Comparison of ENCODE assay signal across 14 cellular contexts in genomic region chr1:157995575-157996169, GRCh38. TPM values are rescaled to one million over a fixed set of nuclear protein-coding genes. Genes with fewer than 3 reads are reported as not detected.
A peak's percentile ranks its signal among the peaks of the same experiment; 100 is the strongest.
DNase-seq lines count a peak whose midpoint lies in the region; ATAC-seq and TF ChIP-seq lines count a peak whose summit lies in the region.
"Had no signal": no experiment of that assay in that cellular context is flagged by ENCODE, and none has a peak within 500 bp of the region (broad histone marks: within the 10 kb centered on the region; RNA-seq: fewer than 3 reads in every experiment).

No MANE protein-coding gene starts in this region.

- peak overlapping the region in 2 of 11 experiments; percentile 16 to 21; a peak in 1 of 22 replicates for H3K27ac ChIP-seq in BLaER1 treated with 17β-estradiol and CSF1 and Interleukin-3, amounts not matched to agents 10 nM and 100 nM
- H3K27ac ChIP-seq in gastroesophageal sphincter (peak overlapping the region; percentile 84 to 94 (median 93)), gastrocnemius medialis (peak overlapping the region; percentile 76 to 84 (median 82))
- H3K27ac ChIP-seq: SJCRH30 had no signal

- H3K36me3 Mint-ChIP-seq in activated naive CD8-positive, alpha-beta T cell treated with anti-CD3 and anti-CD28 coated beads for 36 hours = peaks cover 1% of the 10 kb centered on the region
- H3K36me3 Mint-ChIP-seq: activated naive CD8-positive, alpha-beta T cell treated with anti-CD3 and anti-CD28 coated beads, Interleukin-2, amount 10 ng/mL, durations not matched to agents 7 days and 5 days; naive B cell had no signal

- no peaks in the 10 kb centered on the region for H3K36me3 ChIP-seq in BLaER1 treated with 17β-estradiol and CSF1 and Interleukin-3, amounts not matched to agents 10 nM and 100 nM
- H3K36me3 ChIP-seq in adipocyte (ENCODE audit: control insufficient read depth, insufficient read depth, low read length, severe bottlenecking) = peaks cover 10% of the 10 kb centered on the region
- no peaks in the 10 kb centered on the region for H3K36me3 ChIP-seq in gastroesophageal sphincter
- H3K36me3 ChIP-seq in gastrocnemius medialis = no peaks in the 10 kb centered on the region

- ATAC-seq in gastroesophageal sphincter = no peak
- no peak for ATAC-seq in gastrocnemius medialis

- no peaks in the 10 kb centered on the region for H3K27me3 ChIP-seq in BLaER1 treated with 17β-estradiol and CSF1 and Interleukin-3, amounts not matched to agents 10 nM and 100 nM
- no peaks in the 10 kb centered on the region for H3K27me3 ChIP-seq in adipocyte (replicated peaks; ENCODE audit: control insufficient read depth, insufficient read depth, low read length)
- H3K27me3 ChIP-seq in gastroesophageal sphincter = no peaks in the 10 kb centered on the region
- peaks cover 8 to 17% (median 16%) of the 10 kb centered on the region in 3 donors for H3K27me3 ChIP-seq in gastrocnemius medialis
- H3K27me3 ChIP-seq: SJCRH30 had no signal

- peak overlapping the region; percentile 18 to 94 (median 90); a peak in 18 of 22 replicates for H3K4me2 ChIP-seq in BLaER1 treated with 17β-estradiol and CSF1 and Interleukin-3, amounts not matched to agents 10 nM and 100 nM

- H3K27me3 Mint-ChIP-seq in activated naive CD8-positive, alpha-beta T cell treated with anti-CD3 and anti-CD28 coated beads for 36 hours = peaks cover 42% of the 10 kb centered on the region

- DNase-seq in adipocyte (ENCODE audit: low read depth) (peak; percentile 31), gastrocnemius medialis (no peak), NAMALWA (ENCODE audit: low spot score) (no peak), erythroblast (lab: John Stamatoyannopoulos, UW) (no peak), C1 segment of cervical spinal cord (lab: John Stamatoyannopoulos, UW) (no peak)
- DNase-seq in activated naive CD8-positive, alpha-beta T cell treated with anti-CD3 and anti-CD28 coated beads for 36 hours = no peak
- DNase-seq: activated CD4-positive, alpha-beta T cell treated with anti-CD3 and anti-CD28 coated beads, Interleukin-2, amount 50 U/mL, for 1 hour; activated naive CD8-positive, alpha-beta T cell treated with anti-CD3 and anti-CD28 coated beads, Interleukin-2, amount 10 ng/mL, durations not matched to agents 7 days and 5 days; head of caudate nucleus; naive B cell; SJCRH30 had no signal

- no peak overlapping the region for H3K4me3 Mint-ChIP-seq in activated naive CD8-positive, alpha-beta T cell treated with anti-CD3 and anti-CD28 coated beads for 36 hours
- H3K4me3 Mint-ChIP-seq: activated naive CD8-positive, alpha-beta T cell treated with anti-CD3 and anti-CD28 coated beads, Interleukin-2, amount 10 ng/mL, durations not matched to agents 7 days and 5 days had no signal

- H3K9ac ChIP-seq in BLaER1 treated with 17β-estradiol and CSF1 and Interleukin-3, amounts not matched to agents 10 nM and 100 nM = peak overlapping the region in 3 of 11 experiments; percentile 8 to 93 (median 93); a peak in 3 of 22 replicates
- H3K9ac ChIP-seq in adipocyte (ENCODE audit: low read length) = peak overlapping the region; percentile 99

- H4K20me1 ChIP-seq in BLaER1 treated with 17β-estradiol and CSF1 and Interleukin-3, amounts not matched to agents 10 nM and 100 nM = peaks cover 22 to 60% (median 45%) of the 10 kb centered on the region in 11 experiments; a peak in 19 of 22 replicates

- WGBS in gastroesophageal sphincter (ENCODE audit: low coverage in 1 of 2), 2 donors = 28% methylated on average over 3 of the region's 3 CpGs; no CpG with 5 or more reads in 1 of the 2 donors

- TF ChIP-seq POLR2A in gastroesophageal sphincter (IDR thresholded peaks at IDR 0.05) (no peak), gastrocnemius medialis (IDR thresholded peaks at IDR 0.05) (no peak), erythroblast (IDR thresholded peaks at IDR 0.05; ENCODE audit: low read length) (no peak)

- TF ChIP-seq CTCF in gastroesophageal sphincter (IDR thresholded peaks at IDR 0.05) (no peak), gastrocnemius medialis (IDR thresholded peaks at IDR 0.05 in 4 of 5, conservative IDR thresholded peaks at IDR 0.05 in 1 of 5) (no peak)

- no peaks in the 10 kb centered on the region for H3K9me3 ChIP-seq in BLaER1 treated with 17β-estradiol and CSF1 and Interleukin-3, amounts not matched to agents 10 nM and 100 nM (replicated peaks in 1 of 11)
- no peaks in the 10 kb centered on the region for H3K9me3 ChIP-seq in adipocyte (ENCODE audit: control insufficient read depth, low read length)
- H3K9me3 ChIP-seq in gastroesophageal sphincter = no peaks in the 10 kb centered on the region
- no peaks in the 10 kb centered on the region for H3K9me3 ChIP-seq in gastrocnemius medialis
- H3K9me3 ChIP-seq: SJCRH30 had no signal

- peaks cover 6% of the 10 kb centered on the region for H3K4me1 Mint-ChIP-seq in activated naive CD8-positive, alpha-beta T cell treated with anti-CD3 and anti-CD28 coated beads for 36 hours

- no peak for TF ChIP-seq EP300 in gastroesophageal sphincter (IDR thresholded peaks at IDR 0.05)

- intact Hi-C loops in gastrocnemius medialis (cut with DNase I; ENCODE audit: low total_unique reads) = no loop called here

- peaks cover 19 to 38% (median 26%) of the 10 kb centered on the region in 10 experiments for H3K4me1 ChIP-seq in BLaER1 treated with 17β-estradiol and CSF1 and Interleukin-3, amounts not matched to agents 10 nM and 100 nM
- peaks cover 43% of the 10 kb centered on the region for H3K4me1 ChIP-seq in adipocyte (ENCODE audit: control insufficient read depth, insufficient read depth, low read length)
- peaks cover 0 to 84% (median 39%) of the 10 kb centered on the region in 3 donors for H3K4me1 ChIP-seq in gastroesophageal sphincter
- H3K4me1 ChIP-seq in gastrocnemius medialis = peaks cover 0 to 5% of the 10 kb centered on the region in 2 donors

- peak overlapping the region in 3 of 10 experiments; percentile 17 to 88 (median 84); a peak in 3 of 20 replicates for H3K4me3 ChIP-seq in BLaER1 treated with 17β-estradiol and CSF1 and Interleukin-3, amounts not matched to agents 10 nM and 100 nM
- H3K4me3 ChIP-seq in adipocyte (ENCODE audit: low read length) (peak overlapping the region; percentile 97), gastroesophageal sphincter (peak overlapping the region in 1 of 2 donors; percentile 98), gastrocnemius medialis (peak overlapping the region in 2 of 4 donors; percentile 62 to 69)

- H3K27ac Mint-ChIP-seq in activated naive CD8-positive, alpha-beta T cell treated with anti-CD3 and anti-CD28 coated beads for 36 hours = no peak overlapping the region
- H3K27ac Mint-ChIP-seq: activated naive CD8-positive, alpha-beta T cell treated with anti-CD3 and anti-CD28 coated beads, Interleukin-2, amount 10 ng/mL, durations not matched to agents 7 days and 5 days had no signal

- in situ Hi-C loops in gastrocnemius medialis (cut with MboI; ENCODE audit: low sequenced_read_pairs in 4 of 4) = loop anchor here in 1 of 4 donors (10.0 kb wide), 1 partner anchor 129 kb away; a partner anchor contains a TSS

- H3K9me3 Mint-ChIP-seq in activated naive CD8-positive, alpha-beta T cell treated with anti-CD3 and anti-CD28 coated beads for 36 hours = no peaks in the 10 kb centered on the region
- H3K9me3 Mint-ChIP-seq: activated naive CD8-positive, alpha-beta T cell treated with anti-CD3 and anti-CD28 coated beads, Interleukin-2, amount 10 ng/mL, durations not matched to agents 7 days and 5 days; IgD-negative memory B cell; naive B cell had no signal

RNA-seq across cellular contexts. Expression of gene KIRREL1, which starts 2.2 kb away (rescaled TPM):
- total RNA-seq in gastroesophageal sphincter (10 to 100 TPM; 43.1 to 73.1 (median 48.1) TPM), gastrocnemius medialis (10 to 100 TPM in 1 of 4 donors, 1 to 10 TPM in 3; 2.8 to 15.1 (median 6.6) TPM)
- total RNA-seq in activated naive CD8-positive, alpha-beta T cell treated with anti-CD3 and anti-CD28 coated beads for 36 hours = under 1 TPM; 0.10 to 0.16 TPM
- total RNA-seq: activated naive CD8-positive, alpha-beta T cell treated with anti-CD3 and anti-CD28 coated beads, Interleukin-2, amount 10 ng/mL, durations not matched to agents 7 days and 5 days had no signal
